In genomic region chr16:20701692-20702091, GRCh38 we compare ENCODE assay signal across 4 cellular contexts. TPM values are rescaled to one million over a fixed set of nuclear protein-coding genes. Genes with fewer than 3 reads are reported as not detected.
"Had no signal": no experiment of that assay in that cellular context is flagged by ENCODE, and none has a peak within 500 bp of the region (broad histone marks: within the 10 kb centered on the region; RNA-seq: fewer than 3 reads in every experiment).

No MANE protein-coding gene starts in this region.

RNA-seq across cellular contexts. Expression of gene ACSM1, which starts 4.2 kb away (rescaled TPM):
- total RNA-seq: left cardiac atrium, lung microvascular endothelial cell, mesenteric fat pad, myocyte had no signal
